14 cellular contexts compared by ENCODE assay signal in genomic region chr7:149725426-149725821, GRCh38. TPM values are rescaled to one million over a fixed set of nuclear protein-coding genes. Genes with fewer than 3 reads are reported as not detected.
"Had no signal": no experiment of that assay in that cellular context is flagged by ENCODE, and none has a peak within 500 bp of the region (broad histone marks: within the 10 kb centered on the region; RNA-seq: fewer than 3 reads in every experiment).

No MANE protein-coding gene starts in this region.

- H3K27ac ChIP-seq: body of pancreas, psoas muscle had no signal

- H3K4me3 ChIP-seq: body of pancreas, psoas muscle had no signal

- H3K9me3 ChIP-seq: body of pancreas, psoas muscle had no signal

- DNase-seq: activated CD4-positive, alpha-beta memory T cell treated with anti-CD3 and anti-CD28 coated beads, Interleukin-2, amount 10 ng/mL, durations not matched to agents 7 days and 5 days; activated naive CD8-positive, alpha-beta T cell treated with anti-CD3 and anti-CD28 coated beads for 36 hours; activated T-cell treated with anti-CD3 and anti-CD28 coated beads, Interleukin-2, amount 50 U/mL, for 24 hours; amygdala; central memory CD4-positive, alpha-beta T cell; cortex of kidney; effector CD8-positive, alpha-beta T cell; psoas muscle; stimulated activated CD4-positive, alpha-beta T cell treated with anti-CD3 and anti-CD28 coated beads, Interleukin-1b, Interleukin-23, amount 100 ng/mL, for 48 hours had no signal

- H3K27me3 ChIP-seq: body of pancreas had no signal

- FAIRE-seq: endothelial cell of umbilical vein, frontal cortex, urothelium cell line had no signal

- ATAC-seq: body of pancreas, psoas muscle had no signal

RNA-seq across cellular contexts. Expression of gene ZNF467, which starts 48.0 kb away (rescaled TPM):
- total RNA-seq: osteoblast had no signal
